Comparison of ENCODE assay signal across 21 cellular contexts in genomic region chr2:48829036-48829435, GRCh38.
DNase-seq lines count a peak whose midpoint lies in the region; ATAC-seq and TF ChIP-seq lines count a peak whose summit lies in the region.
"Had no signal": no experiment of that assay in that cellular context is flagged by ENCODE, and none has a peak within 500 bp of the region (broad histone marks: within the 10 kb centered on the region; RNA-seq: fewer than 3 reads in every experiment).

No MANE protein-coding gene starts in this region.

- H3K36me3 ChIP-seq in esophagus muscularis mucosa (no peaks in the 10 kb centered on the region), psoas muscle (ENCODE audit: insufficient read depth in 1 of 2, low read depth in 1 of 2) (no peaks in the 10 kb centered on the region), ovary (no peaks in the 10 kb centered on the region)
- H3K36me3 ChIP-seq in effector memory CD4-positive, alpha-beta T cell (ENCODE audit: control insufficient read depth, insufficient read depth, low read length) = no peaks in the 10 kb centered on the region
- H3K36me3 ChIP-seq: MG63 had no signal

- H3K9me3 ChIP-seq in esophagus muscularis mucosa (no peaks in the 10 kb centered on the region), psoas muscle (no peaks in the 10 kb centered on the region), ovary (no peaks in the 10 kb centered on the region)
- no peaks in the 10 kb centered on the region for H3K9me3 ChIP-seq in effector memory CD4-positive, alpha-beta T cell (ENCODE audit: control insufficient read depth, low read length)
- H3K9me3 ChIP-seq: A549, MG63 had no signal

- H3K27ac ChIP-seq in esophagus muscularis mucosa (replicated peaks in 1 of 4) = no peak overlapping the region
- no peak overlapping the region for H3K27ac ChIP-seq in effector memory CD4-positive, alpha-beta T cell (ENCODE audit: insufficient read depth, low read length, poor library complexity, severe bottlenecking)
- no peak overlapping the region for H3K27ac ChIP-seq in psoas muscle
- no peak overlapping the region for H3K27ac ChIP-seq in ovary
- H3K27ac ChIP-seq: A549, C4-2B had no signal

- H3K27me3 ChIP-seq in esophagus muscularis mucosa (no peaks in the 10 kb centered on the region), psoas muscle (ENCODE audit: insufficient read depth in 3 of 3, low read length in 2 of 3) (no peaks in the 10 kb centered on the region), ovary (no peaks in the 10 kb centered on the region)
- no peaks in the 10 kb centered on the region for H3K27me3 ChIP-seq in effector memory CD4-positive, alpha-beta T cell (replicated peaks; ENCODE audit: control insufficient read depth, insufficient read depth, low read length, poor library complexity, severe bottlenecking)
- H3K27me3 ChIP-seq: MG63 had no signal

- DNase-seq in EL = peak; percentile 36
- DNase-seq in amniotic epithelial cell (ENCODE audit: low read depth) = peak; percentile 75
- DNase-seq in esophagus muscularis mucosa (ENCODE audit: extremely low spot score) = peak; percentile 19
- peak; percentile 23 for DNase-seq in non-pigmented ciliary epithelial cell (ENCODE audit: low read depth)
- no peak for DNase-seq in NCI-H187 (lab: John Stamatoyannopoulos, UW)
- no peak for DNase-seq in effector memory CD4-positive, alpha-beta T cell
- DNase-seq in psoas muscle = no peak
- no peak for DNase-seq in ovary
- DNase-seq: DND-41; GF-D8; MG63; NCI-H1105; NCI-H1694 treated with DMSO at 0.1 percent for 48 hours; NCI-H345; NCI-H526; NK-92 treated with Interleukin-12 subunit alpha and Interleukin-12 subunit beta, amount 100 ng/mL, for 24 hours; SHP77 treated with DMSO at 0.1 percent for 48 hours had no signal

- no peak for TF ChIP-seq POLR2A in esophagus muscularis mucosa (IDR thresholded peaks at IDR 0.05; ENCODE audit: low read depth)
- no peak for TF ChIP-seq POLR2A in ovary (IDR thresholded peaks at IDR 0.05)

- ATAC-seq in psoas muscle = no peak
- ATAC-seq: GM23338, HepG2 had no signal

- intact Hi-C loops in esophagus muscularis mucosa (cut with DNase I) = no loop called here
- intact Hi-C loops in psoas muscle (cut with DNase I) = no loop called here
- intact Hi-C loops in ovary (cut with DNase I) = no loop called here

- TF ChIP-seq CTCF in esophagus muscularis mucosa (IDR thresholded peaks at IDR 0.05) = no peak
- TF ChIP-seq CTCF in psoas muscle (IDR thresholded peaks at IDR 0.05) = no peak
- no peak for TF ChIP-seq CTCF in ovary (IDR thresholded peaks at IDR 0.05)

- H3K4me3 ChIP-seq in esophagus muscularis mucosa (no peak overlapping the region), psoas muscle (no peak overlapping the region), ovary (no peak overlapping the region)
- H3K4me3 ChIP-seq in effector memory CD4-positive, alpha-beta T cell (ENCODE audit: insufficient read depth, low read depth, low read length, poor library complexity, severe bottlenecking) = no peak overlapping the region
- H3K4me3 ChIP-seq: A549, GM23338, MG63 had no signal

- no peaks in the 10 kb centered on the region for H3K4me1 ChIP-seq in esophagus muscularis mucosa
- H3K4me1 ChIP-seq in effector memory CD4-positive, alpha-beta T cell (ENCODE audit: control insufficient read depth, insufficient read depth, low read length, poor library complexity, severe bottlenecking) = no peaks in the 10 kb centered on the region
- H3K4me1 ChIP-seq in psoas muscle = no peaks in the 10 kb centered on the region
- no peaks in the 10 kb centered on the region for H3K4me1 ChIP-seq in ovary (ENCODE audit: insufficient read depth)
- H3K4me1 ChIP-seq: A549 had no signal

- TF ChIP-seq EP300 in esophagus muscularis mucosa (IDR thresholded peaks at IDR 0.05) = no peak
- no peak for TF ChIP-seq EP300 in ovary (IDR thresholded peaks at IDR 0.05)

Comparison
In these comparisons a context has a peak if more than half of its experiments do, and no peak if none do; other contexts are left out.
1. DNase-seq: peak in EL (single experiment), amniotic epithelial cell (single experiment), esophagus muscularis mucosa (single experiment) and non-pigmented ciliary epithelial cell (single experiment); none in NCI-H187 (0 of 2), effector memory CD4-positive, alpha-beta T cell (0 of 3), psoas muscle (0 of 2) and ovary (0 of 5).